In genomic region chr17:13025264-13025627, GRCh38 we compare ENCODE assay signal across 2 cellular contexts.
TF ChIP-seq lines count a peak whose summit lies in the region.

No MANE protein-coding gene starts in this region.

TF ChIP-seq in Ishikawa, 13 proteins besides CTCF, POLR2A, EP300 and RAD21:
- TF ChIP-seq REST (IDR thresholded peaks at IDR 0.05; ENCODE audit: low read depth), result 0 out of 2 replicates have a peak, but pooled peaks have one; percentile 25
- TF ChIP-seq CEBPB (IDR thresholded peaks at IDR 0.05), result no peak

TF ChIP-seq in K562, 482 proteins besides CTCF, POLR2A, EP300 and RAD21 (continued from another document):
- TF ChIP-seq FOXK1 (CRISPR knock-in tag; IDR thresholded peaks at IDR 0.05; ENCODE audit: borderline replicate concordance) (no peak), NELFE (IDR thresholded peaks at IDR 0.05; ENCODE audit: insufficient read depth, insufficient read length) (no peak), SRSF1 (IDR thresholded peaks at IDR 0.05; ENCODE audit: low read depth, low read length) (no peak), ZNF778 (CRISPR knock-in tag; IDR thresholded peaks at IDR 0.05) (no peak), DACH1 (IDR thresholded peaks at IDR 0.05; ENCODE audit: partially characterized antibody) (no peak)
- TF ChIP-seq, protein P1, sequence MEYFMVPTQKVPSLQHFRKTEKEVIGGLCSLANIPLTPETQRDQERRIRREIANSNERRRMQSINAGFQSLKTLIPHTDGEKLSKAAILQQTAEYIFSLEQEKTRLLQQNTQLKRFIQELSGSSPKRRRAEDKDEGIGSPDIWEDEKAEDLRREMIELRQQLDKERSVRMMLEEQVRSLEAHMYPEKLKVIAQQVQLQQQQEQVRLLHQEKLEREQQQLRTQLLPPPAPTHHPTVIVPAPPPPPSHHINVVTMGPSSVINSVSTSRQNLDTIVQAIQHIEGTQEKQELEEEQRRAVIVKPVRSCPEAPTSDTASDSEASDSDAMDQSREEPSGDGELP (CRISPR knock-in tag; IDR thresholded peaks at IDR 0.05; ENCODE audit: borderline replicate concordance), result no peak
